In the genomic region with DNA sequence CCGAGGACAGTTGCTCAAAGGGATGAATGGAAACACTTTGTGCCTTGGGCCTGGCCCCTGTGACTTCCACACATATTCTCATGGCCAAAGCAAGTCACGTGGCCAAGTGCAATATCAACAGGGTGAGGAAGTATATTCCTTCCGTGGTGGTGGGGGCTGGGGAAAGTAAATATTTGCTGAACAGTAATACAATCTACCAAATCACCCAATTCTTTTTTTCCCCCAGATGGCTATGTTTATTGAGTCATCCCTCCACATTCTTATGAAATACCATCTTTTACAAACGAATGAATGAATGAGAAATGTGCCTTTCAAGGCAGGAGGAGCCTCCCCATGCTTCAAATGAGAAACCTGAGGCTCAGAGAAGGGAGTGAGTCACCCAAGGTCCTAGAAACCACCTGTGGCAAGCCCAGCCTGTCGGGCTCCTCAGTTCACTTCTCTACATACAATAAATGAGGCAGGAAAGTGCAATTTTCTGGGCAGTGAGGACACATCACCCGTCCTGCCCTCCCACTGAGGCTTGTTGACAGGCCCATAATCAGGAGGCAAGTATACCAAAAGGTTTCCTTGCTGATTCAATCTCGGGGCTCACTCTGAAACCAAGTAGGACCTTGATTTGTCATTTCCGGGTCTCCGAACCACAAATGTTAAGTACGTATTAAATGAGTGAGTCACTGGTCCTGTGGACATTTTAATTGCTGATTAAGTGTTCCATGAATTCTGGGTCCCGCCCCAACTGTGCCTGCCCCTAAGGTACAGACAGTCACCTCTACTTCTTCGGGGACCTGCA, we compare ENCODE assay signal across 8 cellular contexts. TPM values are rescaled to one million over a fixed set of nuclear protein-coding genes. Genes with fewer than 3 reads are reported as not detected.
DNase-seq lines count a peak whose midpoint lies in the region; ATAC-seq, FAIRE-seq and TF ChIP-seq lines count a peak whose summit lies in the region.

No MANE protein-coding gene starts in this region.

- peaks cover 30% of the 10 kb centered on the region for H3K9me3 ChIP-seq in OCI-LY7 (ENCODE audit: low read length)
- no peaks in the 10 kb centered on the region for H3K9me3 ChIP-seq in pancreas
- H3K9me3 ChIP-seq in tibial artery = no peaks in the 10 kb centered on the region

- H3K36me3 ChIP-seq in OCI-LY7 (ENCODE audit: insufficient read depth, low read length) = peaks cover 26% of the 10 kb centered on the region
- no peaks in the 10 kb centered on the region for H3K36me3 ChIP-seq in pancreas
- no peaks in the 10 kb centered on the region for H3K36me3 ChIP-seq in tibial artery

- CTCF ChIA-PET in OCI-LY7 (lab: Charles Lee; ENCODE audit: unreplicated experiment) = no interaction called here

- H4K20me1 ChIP-seq in OCI-LY7 (ENCODE audit: insufficient read depth, low read length) = no peaks in the 10 kb centered on the region

- intact Hi-C loops in OCI-LY7 (cut with micrococcal nuclease; ENCODE audit: unreplicated experiment) (no loop called here), pancreas (cut with DNase I) (no loop called here), tibial artery (cut with DNase I; ENCODE audit: low total_unique reads) (no loop called here)

- peak; percentile 86 to 92 (median 90) for ATAC-seq in pancreas

- H3K9me2 ChIP-seq in OCI-LY7 (ENCODE audit: insufficient read depth, low read length) = no peaks in the 10 kb centered on the region

- peaks cover 75% of the 10 kb centered on the region for H3K4me1 ChIP-seq in OCI-LY7 (ENCODE audit: insufficient read depth, low read length, poor library complexity, severe bottlenecking)
- H3K4me1 ChIP-seq in pancreas = peaks cover 5 to 34% (median 14%) of the 10 kb centered on the region in 3 donors
- H3K4me1 ChIP-seq in tibial artery = peaks cover 0 to 19% (median 7%) of the 10 kb centered on the region in 4 donors

- POLR2A ChIA-PET in OCI-LY7 (lab: Charles Lee) = interaction anchor here (0.7 to 11.8 kb wide), 5 partner anchors 7 to 82 kb away, joined by 3 to 302 read pairs (median 7); no protein-coding TSS in a partner anchor

- H3K27me3 ChIP-seq in pancreas (no peaks in the 10 kb centered on the region), tibial artery (no peaks in the 10 kb centered on the region)

- TF ChIP-seq CTCF in OCI-LY7 (conservative IDR thresholded peaks at IDR 0.05; ENCODE audit: low read length) = no peak
- TF ChIP-seq CTCF in pancreas (IDR thresholded peaks at IDR 0.05) = no peak
- no peak for TF ChIP-seq CTCF in tibial artery (IDR thresholded peaks at IDR 0.05)

- DNase-seq in NCI-H2227 (lab: John Stamatoyannopoulos, UW; ENCODE audit: unreplicated experiment) (peak; percentile 19), NCI-H2227 treated with DMSO at 0.1 percent for 48 hours (lab: John Stamatoyannopoulos, UW) (no peak), OCI-LY7 (ENCODE audit: low spot score) (no peak), fibroblast of gingiva (ENCODE audit: low read depth) (peak; percentile 97), pancreas (peak in 4 of 6 donors; percentile 69 to 87 (median 77)), tibial artery (peak; percentile 87 to 93), cerebellum (ENCODE audit: low spot score) (no peak)
- peak; percentile 66 for DNase-seq in activated CD8-positive, alpha-beta memory T cell treated with anti-CD3 and anti-CD28 coated beads, Interleukin-2, amount 50 U/mL, for 4 hours

- H2AFZ ChIP-seq in OCI-LY7 (ENCODE audit: low read length) = peak overlapping the region; percentile 93

- no peak for FAIRE-seq in pancreas (lab: Jason Lieb, UNC)

- 37 to 40% methylated on average over 12 of the region's 12 CpGs for WGBS in pancreas, 2 donors

- H3K79me2 ChIP-seq in OCI-LY7 (ENCODE audit: insufficient read depth, low read depth, low read length) = no peaks in the 10 kb centered on the region

- H3K4me3 ChIP-seq in OCI-LY7 (ENCODE audit: low read depth, low read length, poor library complexity, severe bottlenecking) (no peak overlapping the region), pancreas (no peak overlapping the region), tibial artery (no peak overlapping the region)

- H3K27ac ChIP-seq in OCI-LY7 (ENCODE audit: low read depth, low read length, poor library complexity, severe bottlenecking) (peak overlapping the region; percentile 68), pancreas (peak overlapping the region; percentile 20 to 84 (median 64)), tibial artery (peak overlapping the region; percentile 23 to 27)

- peak overlapping the region; percentile 46 for H3K4me2 ChIP-seq in OCI-LY7 (ENCODE audit: low read length)

- no TSS peak for BruUV-seq in OCI-LY7 (replicated peaks; lab: Mats Ljungman, UMichigan)

RNA-seq across cellular contexts. Expression of a gene that starts 25.3 kb away (rescaled TPM):
- total RNA-seq in OCI-LY7 (2014; rRNA removed; shearing (Covaris generic)) = 44.6 and 53.0 TPM in 2 replicates
- total RNA-seq in OCI-LY7 (2022) = 168 and 200 TPM in 2 replicates
- 10 to 100 TPM in 5 of 6 donors, 1 to 10 TPM in 1; 9.6 to 25.6 (median 17.0) TPM for total RNA-seq in pancreas
- 10 to 100 TPM in 1 of 2 donors, 1 to 10 TPM in 1; 10.0 to 16.2 TPM for polyA plus RNA-seq in pancreas
- 19.4 TPM for total RNA-seq in cerebellum

Comparison
In these comparisons a context has a peak if more than half of its experiments do, and no peak if none do; other contexts are left out.
1. DNase-seq: peak in NCI-H2227 (single experiment), activated CD8-positive, alpha-beta memory T cell treated with anti-CD3 and anti-CD28 coated beads, Interleukin-2, amount 50 U/mL, for 4 hours (single experiment), fibroblast of gingiva (single experiment), pancreas (4 of 6) and tibial artery (2 of 2); none in NCI-H2227 treated with DMSO at 0.1 percent for 48 hours (single experiment), OCI-LY7 (single experiment) and cerebellum (single experiment).
2. Peak in every context shown above with its lines, with median percentiles within 50 percentile points of each other: H3K27ac ChIP-seq.